In genomic region chr6:78783366-78783765, GRCh38 we compare ENCODE assay signal across 7 cellular contexts.
DNase-seq lines count a peak whose midpoint lies in the region; ATAC-seq, FAIRE-seq and TF ChIP-seq lines count a peak whose summit lies in the region.
"Not testable (repeated sequence)": the region's sequence is repeated elsewhere in the genome, so short reads cannot be mapped to it uniquely, and the experiment has no call there.

No MANE protein-coding gene starts in this region.

- WGBS in HepG2 (ENCODE audit: low lambda C conversion rate): 32% methylated on average over 4 of the region's 6 CpGs
- WGBS in transverse colon (ENCODE audit: low coverage in 1 of 2), 2 donors: 84% methylated on average over 6 of the region's 6 CpGs; no CpG with 5 or more reads in 1 of the 2 donors

- H4K20me1 ChIP-seq in HepG2 (ENCODE audit: insufficient read depth, low read length): not testable (repeated sequence)

- H3K9me3 Mint-ChIP-seq in Caco-2 (ENCODE audit: unreplicated experiment): not testable (repeated sequence)
- H3K9me3 Mint-ChIP-seq in WTC11: peaks cover 42% of the 10 kb centered on the region

- not testable (repeated sequence) for H3K9ac ChIP-seq in HepG2 (ENCODE audit: insufficient read depth, low read depth, low read length)

- not testable (repeated sequence) for H3K4me1 Mint-ChIP-seq in Caco-2 (ENCODE audit: low read depth, unreplicated experiment); WTC11

- not testable (repeated sequence) for H3K9me3 ChIP-seq in Caco-2; HEK293 (ENCODE audit: control insufficient read depth, insufficient read depth, low read depth, low read length); HepG2 (ENCODE audit: low read length); mucosa of descending colon; transverse colon

- TF ChIP-seq POLR2A in HepG2 (IDR thresholded peaks at IDR 0.05; ENCODE audit: insufficient read depth in 1 of 2, low read depth in 2 of 2, low read length in 2 of 2); transverse colon (IDR thresholded peaks at IDR 0.05): not testable (repeated sequence)

- H3K27ac ChIP-seq in HEK293 (ENCODE audit: extremely low read depth, low read depth, low read length); HepG2 (ENCODE audit: extremely low read length, insufficient read depth, low read length); transverse colon: not testable (repeated sequence)

- not testable (repeated sequence) for H3K4me1 ChIP-seq in Caco-2; HEK293 (ENCODE audit: control insufficient read depth, insufficient read depth, low read length); HepG2 (ENCODE audit: insufficient read depth, low read length); mucosa of descending colon (ENCODE audit: low read depth); transverse colon

- POLR2A ChIA-PET in Caco-2 (lab: Charles Lee); HEK293 (lab: Yijun Ruan, JAX); WTC11 (lab: Charles Lee); HepG2 (lab: Yijun Ruan, JAX): not testable (repeated sequence)

- not testable (repeated sequence) for FAIRE-seq in HepG2 (lab: Jason Lieb, UNC)

- H3K4me3 ChIP-seq in Caco-2 (ENCODE audit: low read depth, low read length); HEK293 (ENCODE audit: low read depth, low read length); HepG2 (replicated peaks in 1 of 3; ENCODE audit: insufficient read depth in 1 of 3, low read depth in 2 of 3, low read length in 3 of 3); mucosa of descending colon; transverse colon: not testable (repeated sequence)

- not testable (repeated sequence) for H3K36me3 Mint-ChIP-seq in Caco-2 (ENCODE audit: insufficient read depth, unreplicated experiment)
- H3K36me3 Mint-ChIP-seq in WTC11: peaks cover 25% of the 10 kb centered on the region

- H3K27me3 ChIP-seq in Caco-2 (replicated peaks; ENCODE audit: control insufficient read depth, insufficient read depth, low read length); HepG2 (ENCODE audit: control insufficient read depth in 1 of 2, insufficient read depth in 2 of 2, low read length in 2 of 2); transverse colon: not testable (repeated sequence)

- intact Hi-C loops in Caco-2 (cut with micrococcal nuclease; ENCODE audit: unreplicated experiment); Right ventricle myocardium inferior (cut with DNase I); HepG2 (cut with micrococcal nuclease; ENCODE audit: unreplicated experiment); mucosa of descending colon (cut with DNase I, micrococcal nuclease); transverse colon (cut with DNase I; ENCODE audit: low total_unique reads): not testable (repeated sequence)

- in situ Hi-C loops in HepG2 (cut with HindIII; ENCODE audit: extremely low pct_ligation_motif_present, low pct_unique_long_range_greater_than_20kb); transverse colon (cut with MboI; ENCODE audit: low pct_ligation_motif_present in 1 of 4, low pct_unique_long_range_greater_than_20kb in 1 of 4, low sequenced_read_pairs in 3 of 4): not testable (repeated sequence)

- DNase-seq in Caco-2 (peak; percentile 36 to 45), WTC11 (ENCODE audit: low spot score) (peak; percentile 22), Right ventricle myocardium inferior (ENCODE audit: missing footprints) (peak; percentile 34), mucosa of descending colon (peak; percentile 20 to 56 (median 42)), transverse colon (peak; percentile 19)
- not testable (repeated sequence) for DNase-seq in HepG2 (ENCODE audit: low spot score)

- not testable (repeated sequence) for H3K27ac Mint-ChIP-seq in Caco-2 (ENCODE audit: unreplicated experiment); WTC11

- not testable (repeated sequence) for H3K36me3 ChIP-seq in Caco-2 (ENCODE audit: control insufficient read depth, insufficient read depth, low read length); HEK293 (ENCODE audit: control insufficient read depth in 2 of 2, insufficient read depth in 1 of 2, low read length in 2 of 2); HepG2 (replicated peaks in 1 of 2; ENCODE audit: control insufficient read depth in 1 of 2, insufficient read depth in 2 of 2, low read length in 2 of 2); mucosa of descending colon (ENCODE audit: low read depth); transverse colon

- TF ChIP-seq RAD21 in HepG2 (CRISPR knock-in tag; IDR thresholded peaks at IDR 0.05): not testable (repeated sequence)

- H3K27me3 Mint-ChIP-seq in Caco-2 (ENCODE audit: insufficient read depth, unreplicated experiment); WTC11 (ENCODE audit: low read depth): not testable (repeated sequence)

- not testable (repeated sequence) for TF ChIP-seq EP300 in HepG2 (IDR thresholded peaks at IDR 0.05; ENCODE audit: low read depth in 2 of 2, low read length in 2 of 2); HepG2 (CRISPR knock-in tag; IDR thresholded peaks at IDR 0.05; ENCODE audit: borderline replicate concordance); transverse colon (IDR thresholded peaks at IDR 0.05; ENCODE audit: low read depth)

- H3K79me2 ChIP-seq in HepG2 (ENCODE audit: insufficient read depth, low read length): not testable (repeated sequence)

- CTCF ChIA-PET in Caco-2 (lab: Charles Lee): interaction anchor here (0.9 kb wide), 1 partner anchor 27 kb away, joined by 3 read pairs; no protein-coding TSS in a partner anchor
- CTCF ChIA-PET in HEK293 (lab: Yijun Ruan, JAX); WTC11 (lab: Charles Lee); HepG2 (lab: Yijun Ruan, JAX; ENCODE audit: low intra/inter-chr PET ratio, low total read pairs): not testable (repeated sequence)

- not testable (repeated sequence) for ATAC-seq in WTC11, Right ventricle myocardium inferior, HepG2, mucosa of descending colon

- H2AFZ ChIP-seq in HepG2 (ENCODE audit: low read length): not testable (repeated sequence)

- TF ChIP-seq CTCF in Caco-2 (IDR thresholded peaks at IDR 0.05; ENCODE audit: insufficient read depth in 1 of 2, low read depth in 1 of 2, low read length in 1 of 2, severe bottlenecking in 1 of 2, unreplicated experiment in 1 of 2); HEK293 (tag by site-specific recombination; IDR thresholded peaks at IDR 0.05); WTC11 (IDR thresholded peaks at IDR 0.05); HepG2 (CRISPR knock-in tag; IDR thresholded peaks at IDR 0.05); mucosa of descending colon (IDR thresholded peaks at IDR 0.05); transverse colon (IDR thresholded peaks at IDR 0.05): not testable (repeated sequence)

- BruUV-seq in Caco-2 (replicated peaks; lab: Mats Ljungman, UMichigan); HepG2 (replicated peaks; lab: Mats Ljungman, UMichigan): not testable (repeated sequence)

- peak overlapping the region; percentile 47 for H3K4me3 Mint-ChIP-seq in Caco-2 (ENCODE audit: unreplicated experiment)
- not testable (repeated sequence) for H3K4me3 Mint-ChIP-seq in WTC11

- H3K4me2 ChIP-seq in HepG2 (ENCODE audit: low read depth, low read length): not testable (repeated sequence)

TF ChIP-seq in HEK293, 187 proteins besides CTCF, POLR2A, EP300 and RAD21:
- TF ChIP-seq KLF1 (tag by site-specific recombination; IDR thresholded peaks at IDR 0.05): peak; percentile 43

TF ChIP-seq in HepG2, 621 proteins besides CTCF, POLR2A, EP300 and RAD21:
- TF ChIP-seq ZNF281 (CRISPR knock-in tag; IDR thresholded peaks at IDR 0.05; ENCODE audit: borderline replicate concordance): peak; percentile 74
- not testable (repeated sequence) for TF ChIP-seq FOXA1 (IDR thresholded peaks at IDR 0.05)
- TF ChIP-seq FOXA1 (CRISPR knock-in tag; IDR thresholded peaks at IDR 0.05): peak; percentile 47
